1 cellular context compared by ENCODE assay signal in the genomic region with DNA sequence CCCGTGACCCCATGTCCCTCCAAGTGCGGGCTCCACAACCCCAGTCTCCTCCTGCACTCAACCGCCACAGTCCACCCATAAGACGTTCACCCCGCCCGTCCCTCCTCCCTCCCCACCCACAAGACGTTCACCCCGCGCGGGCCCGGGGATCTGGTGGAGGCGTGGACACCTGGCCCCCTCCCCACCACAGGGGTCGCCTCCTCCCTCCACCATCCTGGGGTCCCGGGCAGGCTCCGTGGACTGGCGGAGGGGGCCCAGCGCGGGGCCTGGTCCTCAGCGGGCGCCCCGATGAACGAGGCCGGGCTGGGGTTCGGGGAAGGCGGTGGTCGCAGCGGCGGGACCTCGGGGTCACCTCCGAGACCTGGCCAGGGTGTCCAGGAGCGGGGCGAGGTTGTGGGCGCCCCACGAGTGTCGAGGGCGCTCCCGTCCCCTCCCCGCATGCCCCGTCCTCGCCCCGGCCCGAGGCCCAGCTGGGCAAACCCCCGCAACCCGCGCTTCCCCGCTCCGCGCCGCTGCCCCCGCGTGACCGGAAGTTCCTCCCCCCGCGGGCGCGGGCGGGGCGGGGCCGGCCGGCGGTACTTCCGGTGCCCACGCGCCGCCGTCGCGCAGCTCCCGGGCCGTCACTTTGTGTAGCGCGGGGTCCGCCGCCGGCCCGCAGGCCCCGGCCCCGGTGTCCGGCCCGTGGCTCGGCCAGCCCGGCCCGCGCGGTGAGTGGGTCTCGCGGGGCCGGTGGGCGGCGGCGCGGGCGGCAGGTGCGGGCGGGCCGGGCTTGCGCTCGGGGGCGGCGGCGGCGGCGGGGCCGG.
TF ChIP-seq lines count a peak whose summit lies in the region.

A gene (plus strand): TSS at position 578 of the 803 bp plus-strand sequence. CDS start 5,092 bp downstream, outside the sequence.

TF ChIP-seq in HepG2, 621 proteins besides CTCF, POLR2A, EP300 and RAD21 (continued from another document and continues in another):
- TF ChIP-seq, protein P1, sequence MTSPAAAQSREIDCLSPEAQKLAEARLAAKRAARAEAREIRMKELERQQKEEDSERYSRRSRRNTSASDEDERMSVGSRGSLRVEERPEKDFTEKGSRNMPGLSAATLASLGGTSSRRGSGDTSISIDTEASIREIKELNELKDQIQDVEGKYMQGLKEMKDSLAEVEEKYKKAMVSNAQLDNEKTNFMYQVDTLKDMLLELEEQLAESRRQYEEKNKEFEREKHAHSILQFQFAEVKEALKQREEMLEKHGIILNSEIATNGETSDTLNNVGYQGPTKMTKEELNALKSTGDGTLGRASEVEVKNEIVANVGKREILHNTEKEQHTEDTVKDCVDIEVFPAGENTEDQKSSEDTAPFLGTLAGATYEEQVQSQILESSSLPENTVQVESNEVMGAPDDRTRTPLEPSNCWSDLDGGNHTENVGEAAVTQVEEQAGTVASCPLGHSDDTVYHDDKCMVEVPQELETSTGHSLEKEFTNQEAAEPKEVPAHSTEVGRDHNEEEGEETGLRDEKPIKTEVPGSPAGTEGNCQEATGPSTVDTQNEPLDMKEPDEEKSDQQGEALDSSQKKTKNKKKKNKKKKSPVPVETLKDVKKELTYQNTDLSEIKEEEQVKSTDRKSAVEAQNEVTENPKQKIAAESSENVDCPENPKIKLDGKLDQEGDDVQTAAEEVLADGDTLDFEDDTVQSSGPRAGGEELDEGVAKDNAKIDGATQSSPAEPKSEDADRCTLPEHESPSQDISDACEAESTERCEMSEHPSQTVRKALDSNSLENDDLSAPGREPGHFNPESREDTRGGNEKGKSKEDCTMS (CRISPR knock-in tag; conservative IDR thresholded peaks at IDR 0.05) = no peak
- TF ChIP-seq NFATC3 (CRISPR knock-in tag; IDR thresholded peaks at IDR 0.05) (no peak), PHF20 (CRISPR knock-in tag; IDR thresholded peaks at IDR 0.05) (peak; percentile 34), NFYC (CRISPR knock-in tag; IDR thresholded peaks at IDR 0.05) (no peak), HOXA5 (CRISPR knock-in tag; IDR thresholded peaks at IDR 0.05) (0 out of 2 replicates have a peak, but pooled peaks have one; percentile 45), HOXA7 (CRISPR knock-in tag; IDR thresholded peaks at IDR 0.05) (no peak), BRD4 (CRISPR knock-in tag; IDR thresholded peaks at IDR 0.05) (no peak), RFXAP (CRISPR knock-in tag; IDR thresholded peaks at IDR 0.05; ENCODE audit: borderline replicate concordance) (no peak), MED1 (CRISPR knock-in tag; IDR thresholded peaks at IDR 0.05) (0 out of 2 replicates have a peak, but pooled peaks have one; percentile 26), SALL2 (CRISPR knock-in tag; IDR thresholded peaks at IDR 0.05) (peak; percentile 56), SOX5 (CRISPR knock-in tag; IDR thresholded peaks at IDR 0.05; ENCODE audit: borderline replicate concordance) (no peak), KMT2A (CRISPR knock-in tag; IDR thresholded peaks at IDR 0.05) (no peak), SP4 (CRISPR knock-in tag; IDR thresholded peaks at IDR 0.05) (0 out of 2 replicates have a peak, but pooled peaks have one; percentile 20), KMT2B (CRISPR knock-in tag; IDR thresholded peaks at IDR 0.05) (no peak), SALL1 (CRISPR knock-in tag; IDR thresholded peaks at IDR 0.05) (peak; percentile 24; the same call in 1 of the 2 replicates), SUZ12 (IDR thresholded peaks at IDR 0.05; ENCODE audit: low read depth, low read length) (no peak), MAZ (IDR thresholded peaks at IDR 0.05; ENCODE audit: borderline replicate concordance, low read depth, low read length) (peak; percentile 47; the same call in 1 of the 2 replicates), MAZ (CRISPR knock-in tag; IDR thresholded peaks at IDR 0.05; ENCODE audit: low read depth) (peak; percentile 18; the same call in 1 of the 2 replicates)
- TF ChIP-seq, protein P2, sequence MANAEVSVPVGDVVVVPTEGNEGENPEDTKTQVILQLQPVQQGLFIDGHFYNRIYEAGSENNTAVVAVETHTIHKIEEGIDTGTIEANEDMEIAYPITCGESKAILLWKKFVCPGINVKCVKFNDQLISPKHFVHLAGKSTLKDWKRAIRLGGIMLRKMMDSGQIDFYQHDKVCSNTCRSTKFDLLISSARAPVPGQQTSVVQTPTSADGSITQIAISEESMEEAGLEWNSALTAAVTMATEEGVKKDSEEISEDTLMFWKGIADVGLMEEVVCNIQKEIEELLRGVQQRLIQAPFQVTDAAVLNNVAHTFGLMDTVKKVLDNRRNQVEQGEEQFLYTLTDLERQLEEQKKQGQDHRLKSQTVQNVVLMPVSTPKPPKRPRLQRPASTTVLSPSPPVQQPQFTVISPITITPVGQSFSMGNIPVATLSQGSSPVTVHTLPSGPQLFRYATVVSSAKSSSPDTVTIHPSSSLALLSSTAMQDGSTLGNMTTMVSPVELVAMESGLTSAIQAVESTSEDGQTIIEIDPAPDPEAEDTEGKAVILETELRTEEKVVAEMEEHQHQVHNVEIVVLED (CRISPR knock-in tag; IDR thresholded peaks at IDR 0.05; ENCODE audit: borderline replicate concordance) = no peak
- TF ChIP-seq, protein P3, sequence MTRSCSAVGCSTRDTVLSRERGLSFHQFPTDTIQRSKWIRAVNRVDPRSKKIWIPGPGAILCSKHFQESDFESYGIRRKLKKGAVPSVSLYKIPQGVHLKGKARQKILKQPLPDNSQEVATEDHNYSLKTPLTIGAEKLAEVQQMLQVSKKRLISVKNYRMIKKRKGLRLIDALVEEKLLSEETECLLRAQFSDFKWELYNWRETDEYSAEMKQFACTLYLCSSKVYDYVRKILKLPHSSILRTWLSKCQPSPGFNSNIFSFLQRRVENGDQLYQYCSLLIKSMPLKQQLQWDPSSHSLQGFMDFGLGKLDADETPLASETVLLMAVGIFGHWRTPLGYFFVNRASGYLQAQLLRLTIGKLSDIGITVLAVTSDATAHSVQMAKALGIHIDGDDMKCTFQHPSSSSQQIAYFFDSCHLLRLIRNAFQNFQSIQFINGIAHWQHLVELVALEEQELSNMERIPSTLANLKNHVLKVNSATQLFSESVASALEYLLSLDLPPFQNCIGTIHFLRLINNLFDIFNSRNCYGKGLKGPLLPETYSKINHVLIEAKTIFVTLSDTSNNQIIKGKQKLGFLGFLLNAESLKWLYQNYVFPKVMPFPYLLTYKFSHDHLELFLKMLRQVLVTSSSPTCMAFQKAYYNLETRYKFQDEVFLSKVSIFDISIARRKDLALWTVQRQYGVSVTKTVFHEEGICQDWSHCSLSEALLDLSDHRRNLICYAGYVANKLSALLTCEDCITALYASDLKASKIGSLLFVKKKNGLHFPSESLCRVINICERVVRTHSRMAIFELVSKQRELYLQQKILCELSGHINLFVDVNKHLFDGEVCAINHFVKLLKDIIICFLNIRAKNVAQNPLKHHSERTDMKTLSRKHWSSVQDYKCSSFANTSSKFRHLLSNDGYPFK (CRISPR knock-in tag; IDR thresholded peaks at IDR 0.05; ENCODE audit: borderline replicate concordance) = no peak
- TF ChIP-seq, protein P4, sequence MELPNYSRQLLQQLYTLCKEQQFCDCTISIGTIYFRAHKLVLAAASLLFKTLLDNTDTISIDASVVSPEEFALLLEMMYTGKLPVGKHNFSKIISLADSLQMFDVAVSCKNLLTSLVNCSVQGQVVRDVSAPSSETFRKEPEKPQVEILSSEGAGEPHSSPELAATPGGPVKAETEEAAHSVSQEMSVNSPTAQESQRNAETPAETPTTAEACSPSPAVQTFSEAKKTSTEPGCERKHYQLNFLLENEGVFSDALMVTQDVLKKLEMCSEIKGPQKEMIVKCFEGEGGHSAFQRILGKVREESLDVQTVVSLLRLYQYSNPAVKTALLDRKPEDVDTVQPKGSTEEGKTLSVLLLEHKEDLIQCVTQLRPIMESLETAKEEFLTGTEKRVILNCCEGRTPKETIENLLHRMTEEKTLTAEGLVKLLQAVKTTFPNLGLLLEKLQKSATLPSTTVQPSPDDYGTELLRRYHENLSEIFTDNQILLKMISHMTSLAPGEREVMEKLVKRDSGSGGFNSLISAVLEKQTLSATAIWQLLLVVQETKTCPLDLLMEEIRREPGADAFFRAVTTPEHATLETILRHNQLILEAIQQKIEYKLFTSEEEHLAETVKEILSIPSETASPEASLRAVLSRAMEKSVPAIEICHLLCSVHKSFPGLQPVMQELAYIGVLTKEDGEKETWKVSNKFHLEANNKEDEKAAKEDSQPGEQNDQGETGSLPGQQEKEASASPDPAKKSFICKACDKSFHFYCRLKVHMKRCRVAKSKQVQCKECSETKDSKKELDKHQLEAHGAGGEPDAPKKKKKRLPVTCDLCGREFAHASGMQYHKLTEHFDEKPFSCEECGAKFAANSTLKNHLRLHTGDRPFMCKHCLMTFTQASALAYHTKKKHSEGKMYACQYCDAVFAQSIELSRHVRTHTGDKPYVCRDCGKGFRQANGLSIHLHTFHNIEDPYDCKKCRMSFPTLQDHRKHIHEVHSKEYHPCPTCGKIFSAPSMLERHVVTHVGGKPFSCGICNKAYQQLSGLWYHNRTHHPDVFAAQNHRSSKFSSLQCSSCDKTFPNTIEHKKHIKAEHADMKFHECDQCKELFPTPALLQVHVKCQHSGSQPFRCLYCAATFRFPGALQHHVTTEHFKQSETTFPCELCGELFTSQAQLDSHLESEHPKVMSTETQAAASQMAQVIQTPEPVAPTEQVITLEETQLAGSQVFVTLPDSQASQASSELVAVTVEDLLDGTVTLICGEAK (IDR thresholded peaks at IDR 0.05) = no peak
- TF ChIP-seq, protein P4 (CRISPR knock-in tag; IDR thresholded peaks at IDR 0.05) = no peak
- TF ChIP-seq, protein P5, sequence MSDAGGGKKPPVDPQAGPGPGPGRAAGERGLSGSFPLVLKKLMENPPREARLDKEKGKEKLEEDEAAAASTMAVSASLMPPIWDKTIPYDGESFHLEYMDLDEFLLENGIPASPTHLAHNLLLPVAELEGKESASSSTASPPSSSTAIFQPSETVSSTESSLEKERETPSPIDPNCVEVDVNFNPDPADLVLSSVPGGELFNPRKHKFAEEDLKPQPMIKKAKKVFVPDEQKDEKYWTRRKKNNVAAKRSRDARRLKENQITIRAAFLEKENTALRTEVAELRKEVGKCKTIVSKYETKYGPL (CRISPR knock-in tag; IDR thresholded peaks at IDR 0.05) = no peak
- TF ChIP-seq, protein P6, sequence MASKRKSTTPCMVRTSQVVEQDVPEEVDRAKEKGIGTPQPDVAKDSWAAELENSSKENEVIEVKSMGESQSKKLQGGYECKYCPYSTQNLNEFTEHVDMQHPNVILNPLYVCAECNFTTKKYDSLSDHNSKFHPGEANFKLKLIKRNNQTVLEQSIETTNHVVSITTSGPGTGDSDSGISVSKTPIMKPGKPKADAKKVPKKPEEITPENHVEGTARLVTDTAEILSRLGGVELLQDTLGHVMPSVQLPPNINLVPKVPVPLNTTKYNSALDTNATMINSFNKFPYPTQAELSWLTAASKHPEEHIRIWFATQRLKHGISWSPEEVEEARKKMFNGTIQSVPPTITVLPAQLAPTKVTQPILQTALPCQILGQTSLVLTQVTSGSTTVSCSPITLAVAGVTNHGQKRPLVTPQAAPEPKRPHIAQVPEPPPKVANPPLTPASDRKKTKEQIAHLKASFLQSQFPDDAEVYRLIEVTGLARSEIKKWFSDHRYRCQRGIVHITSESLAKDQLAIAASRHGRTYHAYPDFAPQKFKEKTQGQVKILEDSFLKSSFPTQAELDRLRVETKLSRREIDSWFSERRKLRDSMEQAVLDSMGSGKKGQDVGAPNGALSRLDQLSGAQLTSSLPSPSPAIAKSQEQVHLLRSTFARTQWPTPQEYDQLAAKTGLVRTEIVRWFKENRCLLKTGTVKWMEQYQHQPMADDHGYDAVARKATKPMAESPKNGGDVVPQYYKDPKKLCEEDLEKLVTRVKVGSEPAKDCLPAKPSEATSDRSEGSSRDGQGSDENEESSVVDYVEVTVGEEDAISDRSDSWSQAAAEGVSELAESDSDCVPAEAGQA (IDR thresholded peaks at IDR 0.05; ENCODE audit: low read depth) = no peak
- TF ChIP-seq, protein P6 (CRISPR knock-in tag; IDR thresholded peaks at IDR 0.05; ENCODE audit: borderline replicate concordance) = no peak
